22 cellular contexts compared by ENCODE assay signal in the genomic region with DNA sequence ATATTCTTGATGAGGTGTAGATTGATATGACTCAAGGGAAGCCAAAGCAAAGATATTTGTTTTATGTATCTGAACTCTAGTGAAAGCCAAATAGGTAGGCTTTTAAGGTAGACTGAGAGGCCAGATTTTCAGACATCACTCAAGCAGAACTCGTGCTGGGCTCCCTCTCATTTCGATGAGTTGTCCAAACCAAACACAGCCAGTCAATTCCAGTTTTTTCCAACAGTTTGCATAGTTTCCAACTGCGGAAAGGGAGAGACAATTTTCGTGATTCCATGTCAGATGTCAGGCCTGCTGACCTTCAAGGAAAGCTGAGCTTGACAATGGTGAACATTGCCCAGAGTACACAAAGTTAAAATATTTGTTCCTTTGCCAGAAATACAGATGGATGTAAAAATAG.
"Had no signal": no experiment of that assay in that cellular context is flagged by ENCODE, and none has a peak within 500 bp of the region (broad histone marks: within the 10 kb centered on the region; RNA-seq: fewer than 3 reads in every experiment).

No MANE protein-coding gene starts in this region.

- H3K27ac ChIP-seq: coronary artery, dorsolateral prefrontal cortex, epithelial cell of prostate, esophagus squamous epithelium, heart right ventricle, left lung, lower lobe of right lung had no signal

- H3K9me3 ChIP-seq: esophagus squamous epithelium, gastrocnemius medialis, left lung, lower lobe of right lung, mucosa of descending colon had no signal

- H3K36me3 ChIP-seq: esophagus squamous epithelium, gastrocnemius medialis, heart right ventricle, left lung, lower lobe of right lung had no signal

- H3K4me1 ChIP-seq: esophagus squamous epithelium, heart right ventricle, left lung, lower lobe of right lung had no signal

- H3K4me3 ChIP-seq: coronary artery, dorsolateral prefrontal cortex, esophagus squamous epithelium, gastrocnemius medialis, heart right ventricle, left lung, lower lobe of right lung, mucosa of descending colon had no signal

- DNase-seq: dermis blood vessel endothelial cell; dorsolateral prefrontal cortex; effector CD8-positive, alpha-beta T cell; effector memory CD8-positive, alpha-beta T cell; endodermal cell; erythroblast; esophagus squamous epithelium; foreskin fibroblast; foreskin melanocyte; gastrocnemius medialis; glutamatergic neuron; head of caudate nucleus; heart right ventricle; hippocampal formation; left cardiac atrium; left lung; left ventricle myocardium superior; lower lobe of right lung; mesenchymal stem cell; mucosa of descending colon had no signal

- H3K27me3 ChIP-seq: dorsolateral prefrontal cortex, esophagus squamous epithelium, gastrocnemius medialis, heart right ventricle, left lung had no signal
